8 cellular contexts compared by ENCODE assay signal in the genomic region with DNA sequence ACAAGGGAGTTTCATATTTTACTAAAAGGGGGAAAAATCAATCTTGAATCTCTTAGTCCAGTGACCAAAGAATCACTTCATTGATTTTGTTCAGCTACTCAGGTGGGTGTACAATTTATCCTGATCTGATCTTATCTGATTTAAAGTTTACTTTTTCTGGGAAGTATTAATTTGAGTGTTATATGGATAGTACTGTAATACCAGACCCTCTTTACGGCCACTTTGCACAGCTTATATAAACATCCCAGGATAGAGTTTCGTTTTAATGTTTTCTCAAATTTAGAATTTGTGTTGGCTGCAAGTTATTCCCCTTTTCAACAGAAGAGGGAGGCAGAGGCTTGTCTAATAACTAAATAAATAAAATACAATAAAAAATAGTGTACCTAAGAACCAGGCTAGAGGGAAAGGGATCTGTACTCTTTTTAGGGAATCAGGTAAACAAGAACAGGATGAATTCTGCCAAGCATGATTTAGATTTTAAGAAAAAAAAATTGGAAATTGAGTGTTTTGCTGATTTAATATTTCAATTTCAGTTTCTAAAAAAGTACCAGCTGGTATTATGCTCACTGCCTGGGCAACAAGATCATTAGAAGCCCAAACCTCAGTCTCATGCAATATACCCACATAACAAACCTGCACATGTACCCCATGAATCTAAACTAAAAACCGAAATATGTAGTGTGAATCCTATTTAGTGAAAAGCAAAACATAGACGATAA.
A peak's percentile ranks its signal among the peaks of the same experiment; 100 is the strongest.
DNase-seq lines count a peak whose midpoint lies in the region; ATAC-seq and TF ChIP-seq lines count a peak whose summit lies in the region.

No MANE protein-coding gene starts in this region.

- peak; percentile 59 for TF ChIP-seq CTCF in MCF 10A (IDR thresholded peaks at IDR 0.05; ENCODE audit: unreplicated experiment)
- TF ChIP-seq CTCF in breast epithelium (IDR thresholded peaks at IDR 0.05): peak in 1 of 3 donors; percentile 19
- TF ChIP-seq CTCF in OCI-LY7 (conservative IDR thresholded peaks at IDR 0.05; ENCODE audit: low read length): peak; percentile 77
- TF ChIP-seq CTCF in fibroblast of mammary gland (conservative IDR thresholded peaks at IDR 0.05; ENCODE audit: control insufficient read depth, insufficient read depth, low read depth, low read length): peak; percentile 68
- TF ChIP-seq CTCF in tibial nerve (IDR thresholded peaks at IDR 0.05): peak in 3 of 5 experiments; percentile 37 to 52 (median 39)

- H3K36me3 ChIP-seq in breast epithelium (no peaks in the 10 kb centered on the region), OCI-LY7 (ENCODE audit: insufficient read depth, low read length) (no peaks in the 10 kb centered on the region), tibial nerve (no peaks in the 10 kb centered on the region)

- H4K20me1 ChIP-seq in OCI-LY7 (ENCODE audit: insufficient read depth, low read length): no peaks in the 10 kb centered on the region

- TF ChIP-seq EP300 in tibial nerve (IDR thresholded peaks at IDR 0.05): no peak

- CTCF ChIA-PET in MCF 10A (lab: Yijun Ruan, JAX) (interaction anchor here (0.6 to 5.8 kb wide), 19 partner anchors 9 to 1678 kb away, joined by 3 to 60 read pairs (median 3); no protein-coding TSS in a partner anchor), OCI-LY7 (lab: Charles Lee; ENCODE audit: unreplicated experiment) (no interaction called here)

- H3K27me3 Mint-ChIP-seq in MCF 10A (ENCODE audit: insufficient read depth, unreplicated experiment) (no peaks in the 10 kb centered on the region), immature natural killer cell (ENCODE audit: low read depth in 3 of 3) (peaks cover 0 to 2% (median 1%) of the 10 kb centered on the region in 3 donors)

- no peak overlapping the region for H3K27ac ChIP-seq in breast epithelium
- no peak overlapping the region for H3K27ac ChIP-seq in OCI-LY7 (ENCODE audit: low read depth, low read length, poor library complexity, severe bottlenecking)
- no peak overlapping the region for H3K27ac ChIP-seq in tibial nerve

- DNase-seq in MCF 10A (ENCODE audit: unreplicated experiment) (peak; percentile 29), breast epithelium (ENCODE audit: low spot score in 2 of 2) (no peak), OCI-LY7 (ENCODE audit: low spot score) (peak; percentile 7), fibroblast of mammary gland (ENCODE audit: low read depth) (peak; percentile 26), tibial nerve (ENCODE audit: low spot score in 2 of 2) (no peak), mucosa of gallbladder (ENCODE audit: low spot score) (no peak), immature natural killer cell (no peak)

- H3K27me3 ChIP-seq in breast epithelium: peaks cover 0 to 4% of the 10 kb centered on the region in 2 donors
- H3K27me3 ChIP-seq in tibial nerve: no peaks in the 10 kb centered on the region

- POLR2A ChIA-PET in MCF 10A (lab: Yijun Ruan, JAX): interaction anchor here (1.2 kb wide), 1 partner anchor 69 kb away, joined by 3 read pairs; the partner anchor contains the start of gene PSAT1
- POLR2A ChIA-PET in OCI-LY7 (lab: Charles Lee): no interaction called here

- no peaks in the 10 kb centered on the region for H3K9me3 ChIP-seq in breast epithelium
- no peaks in the 10 kb centered on the region for H3K9me3 ChIP-seq in OCI-LY7 (ENCODE audit: low read length)
- H3K9me3 ChIP-seq in tibial nerve: no peaks in the 10 kb centered on the region

- H3K27ac Mint-ChIP-seq in MCF 10A (ENCODE audit: low read depth, unreplicated experiment) (no peak overlapping the region), immature natural killer cell (no peak overlapping the region)

- no peak overlapping the region for H3K4me3 Mint-ChIP-seq in MCF 10A (ENCODE audit: unreplicated experiment)
- no peak overlapping the region for H3K4me3 Mint-ChIP-seq in immature natural killer cell

- H3K4me3 ChIP-seq in breast epithelium (no peak overlapping the region), OCI-LY7 (ENCODE audit: low read depth, low read length, poor library complexity, severe bottlenecking) (no peak overlapping the region), fibroblast of mammary gland (ENCODE audit: control insufficient read depth, low read depth, low read length) (no peak overlapping the region), tibial nerve (no peak overlapping the region)

- no peaks in the 10 kb centered on the region for H3K79me2 ChIP-seq in OCI-LY7 (ENCODE audit: insufficient read depth, low read depth, low read length)

- H3K4me2 ChIP-seq in OCI-LY7 (ENCODE audit: low read length): no peak overlapping the region

- H3K9me2 ChIP-seq in OCI-LY7 (ENCODE audit: insufficient read depth, low read length): no peaks in the 10 kb centered on the region

- intact Hi-C loops in MCF 10A (cut with micrococcal nuclease): loop anchor here (10.0 kb wide), 1 partner anchor 931 kb away; no protein-coding TSS in a partner anchor
- intact Hi-C loops in breast epithelium (cut with DNase I; ENCODE audit: low total_unique reads): no loop called here
- intact Hi-C loops in OCI-LY7 (cut with micrococcal nuclease; ENCODE audit: unreplicated experiment): loop anchor here (10.0 kb wide), 1 partner anchor 251 kb away; no protein-coding TSS in a partner anchor

- H3K4me1 ChIP-seq in breast epithelium (no peaks in the 10 kb centered on the region), OCI-LY7 (ENCODE audit: insufficient read depth, low read length, poor library complexity, severe bottlenecking) (no peaks in the 10 kb centered on the region), tibial nerve (no peaks in the 10 kb centered on the region)

- 49 to 51% methylated on average over 4 of the region's 4 CpGs for WGBS in tibial nerve, 2 donors

- BruUV-seq in MCF 10A (replicated peaks; lab: Mats Ljungman, UMichigan) (no TSS peak), OCI-LY7 (replicated peaks; lab: Mats Ljungman, UMichigan) (no TSS peak)

- H3K4me1 Mint-ChIP-seq in MCF 10A (ENCODE audit: insufficient read depth, unreplicated experiment): peaks cover 6% of the 10 kb centered on the region
- no peaks in the 10 kb centered on the region for H3K4me1 Mint-ChIP-seq in immature natural killer cell

- TF ChIP-seq POLR2A in breast epithelium (IDR thresholded peaks at IDR 0.05) (no peak), tibial nerve (IDR thresholded peaks at IDR 0.05) (no peak)

- ATAC-seq in HG02840 (IDR thresholded peaks at IDR 0.05; ENCODE audit: low FRiP score, unreplicated experiment): no peak

- H3K36me3 Mint-ChIP-seq in MCF 10A (ENCODE audit: insufficient read depth, unreplicated experiment) (no peaks in the 10 kb centered on the region), immature natural killer cell (no peaks in the 10 kb centered on the region)

- H3K9me3 Mint-ChIP-seq in MCF 10A (ENCODE audit: unreplicated experiment): no peaks in the 10 kb centered on the region
- no peaks in the 10 kb centered on the region for H3K9me3 Mint-ChIP-seq in immature natural killer cell

- no peak overlapping the region for H2AFZ ChIP-seq in OCI-LY7 (ENCODE audit: low read length)

Comparison
In these comparisons a context has a peak if more than half of its experiments do, and no peak if none do; other contexts are left out.
1. DNase-seq: peak in MCF 10A (single experiment), OCI-LY7 (single experiment) and fibroblast of mammary gland (single experiment); none in breast epithelium (0 of 2), tibial nerve (0 of 2), mucosa of gallbladder (single experiment) and immature natural killer cell (0 of 3).